Comparison of ENCODE assay signal across 1 cellular context in the genomic region with DNA sequence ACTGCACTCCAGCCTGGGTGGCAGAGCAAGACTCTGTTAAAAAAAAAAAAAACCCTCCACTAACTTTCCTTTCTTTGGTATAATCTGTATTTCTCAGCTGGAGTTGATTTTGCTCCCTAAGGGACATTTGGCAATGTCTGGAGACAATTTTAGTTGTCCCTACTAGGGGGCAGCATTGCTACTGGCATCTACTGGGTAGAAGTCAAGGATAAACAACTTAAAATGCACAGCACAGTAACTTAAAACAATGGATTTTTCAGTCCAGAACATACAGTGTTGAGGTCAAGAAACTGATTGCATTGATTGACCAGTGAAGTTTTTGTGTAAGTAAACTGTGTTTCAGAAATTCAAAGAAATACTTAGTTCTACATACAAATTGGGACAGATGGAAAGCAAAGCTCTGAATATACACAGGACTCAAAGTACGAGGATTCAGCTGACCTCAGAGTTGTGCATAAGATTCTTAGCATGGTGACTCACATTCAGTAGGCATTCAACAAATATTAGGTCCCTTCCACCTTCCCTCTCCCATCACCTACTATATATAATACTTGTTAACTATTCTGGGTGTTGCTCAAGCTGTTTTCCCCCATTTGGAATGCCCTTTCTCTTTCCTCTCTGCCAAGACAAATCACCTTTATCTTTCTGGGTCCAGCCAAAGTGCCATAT.
TF ChIP-seq lines count a peak whose summit lies in the region.

No MANE protein-coding gene starts in this region.

TF ChIP-seq in IMR-90, 13 proteins besides CTCF, POLR2A, EP300 and RAD21 (continued from another document):
- TF ChIP-seq, protein P1, sequence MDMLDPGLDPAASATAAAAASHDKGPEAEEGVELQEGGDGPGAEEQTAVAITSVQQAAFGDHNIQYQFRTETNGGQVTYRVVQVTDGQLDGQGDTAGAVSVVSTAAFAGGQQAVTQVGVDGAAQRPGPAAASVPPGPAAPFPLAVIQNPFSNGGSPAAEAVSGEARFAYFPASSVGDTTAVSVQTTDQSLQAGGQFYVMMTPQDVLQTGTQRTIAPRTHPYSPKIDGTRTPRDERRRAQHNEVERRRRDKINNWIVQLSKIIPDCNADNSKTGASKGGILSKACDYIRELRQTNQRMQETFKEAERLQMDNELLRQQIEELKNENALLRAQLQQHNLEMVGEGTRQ (IDR thresholded peaks at IDR 0.05; ENCODE audit: low read depth, low read length), result no peak
